6 cellular contexts compared by ENCODE assay signal in the genomic region with DNA sequence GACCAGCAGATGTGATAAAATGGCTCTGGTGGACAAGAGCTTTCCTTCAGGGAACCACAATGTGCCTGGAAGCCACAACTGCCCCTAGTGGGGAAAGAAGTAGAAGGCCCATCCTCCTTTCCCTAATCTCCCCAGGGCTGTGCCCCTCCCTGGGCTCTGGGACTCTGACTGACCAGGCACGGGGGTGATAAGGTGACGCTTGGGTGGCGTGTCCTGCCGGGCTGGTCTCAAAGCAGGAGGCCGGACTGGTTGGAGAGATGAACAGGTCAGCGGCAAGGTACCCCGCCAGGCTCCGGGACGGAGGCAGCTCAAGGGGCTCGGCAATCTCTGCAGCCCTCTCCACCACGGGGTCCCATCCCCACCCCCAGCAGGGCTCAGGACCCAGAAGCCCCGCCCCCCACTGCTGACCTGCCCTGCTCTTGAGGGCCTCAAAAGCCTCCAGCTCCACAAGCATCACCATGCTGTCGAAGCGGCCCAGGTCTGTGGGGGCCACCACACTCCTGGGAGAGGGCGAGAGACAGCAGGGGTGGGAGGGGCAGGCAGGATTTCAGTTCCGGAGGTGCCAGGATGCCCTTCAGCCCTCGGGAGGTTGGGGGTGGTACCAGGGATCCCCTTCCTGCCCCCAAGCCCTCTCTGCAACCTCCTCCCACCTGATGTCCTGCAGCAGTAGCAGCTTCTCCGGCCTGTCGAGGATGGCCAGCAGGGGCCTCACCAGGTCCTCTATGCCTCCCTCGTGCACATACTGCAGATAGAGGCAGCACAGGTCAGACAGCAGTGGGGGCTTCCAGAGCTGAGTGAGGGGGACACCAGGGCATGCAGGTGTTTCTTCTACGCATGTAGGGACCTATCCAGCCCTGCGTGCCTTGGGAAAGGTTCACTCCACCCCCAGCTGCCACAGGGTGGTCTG. TPM values are rescaled to one million over a fixed set of nuclear protein-coding genes. Genes with fewer than 3 reads are reported as not detected.
DNase-seq lines count a peak whose midpoint lies in the region; ATAC-seq, FAIRE-seq and TF ChIP-seq lines count a peak whose summit lies in the region.
"Had no signal": no experiment of that assay in that cellular context is flagged by ENCODE, and none has a peak within 500 bp of the region (broad histone marks: within the 10 kb centered on the region; RNA-seq: fewer than 3 reads in every experiment).

No MANE protein-coding gene starts in this region.

- peaks cover 0 to 6% of the 10 kb centered on the region in 2 experiments; a peak in 1 of 5 replicates for H3K36me3 ChIP-seq in HepG2 (replicated peaks in 1 of 2; ENCODE audit: control insufficient read depth in 1 of 2, insufficient read depth in 2 of 2, low read length in 2 of 2)
- no peaks in the 10 kb centered on the region for H3K36me3 ChIP-seq in right lobe of liver
- H3K36me3 ChIP-seq in PC-9 (ENCODE audit: low read depth), result no peaks in the 10 kb centered on the region

- H3K27ac ChIP-seq in HepG2 (ENCODE audit: extremely low read length, insufficient read depth, low read length) (no peak overlapping the region), right lobe of liver (no peak overlapping the region), PC-9 (no peak overlapping the region)
- H3K27ac ChIP-seq: SK-N-MC had no signal

- WGBS in HepG2 (ENCODE audit: low lambda C conversion rate), result 0% methylated on average over 7 of the region's 22 CpGs
- WGBS in right lobe of liver (ENCODE audit: insufficient coverage, low coverage, low lambda C conversion rate, missing lambda C conversion rate), result no CpG with 5 or more reads among the region's 22 CpGs

- TF ChIP-seq POLR2A in HepG2 (IDR thresholded peaks at IDR 0.05; ENCODE audit: insufficient read depth in 1 of 2, low read depth in 2 of 2, low read length in 2 of 2) (no peak), right lobe of liver (IDR thresholded peaks at IDR 0.05) (no peak)

- H2AFZ ChIP-seq in HepG2 (ENCODE audit: low read length) (no peak overlapping the region), PC-9 (no peak overlapping the region)

- ATAC-seq in HepG2 (peak; percentile 79), right lobe of liver (no peak), HG03025 (IDR thresholded peaks at IDR 0.05; ENCODE audit: low FRiP score, unreplicated experiment) (no peak)

- POLR2A ChIA-PET in HepG2 (lab: Yijun Ruan, JAX), result interaction anchor here (0.8 to 7.1 kb wide), 10 partner anchors 12 to 133 kb away, joined by 3 to 124 read pairs (median 5); a partner anchor contains a TSS
- POLR2A ChIA-PET in PC-9 (lab: Charles Lee; ENCODE audit: unreplicated experiment), result interaction anchor here (0.6 to 1.0 kb wide), 2 partner anchors 13 to 19 kb away, joined by 5 to 9 read pairs; a partner anchor contains a TSS

- TF ChIP-seq CTCF in HepG2 (CRISPR knock-in tag; IDR thresholded peaks at IDR 0.05) (peak; percentile 62), right lobe of liver (IDR thresholded peaks at IDR 0.05) (peak in 1 of 4 donors; percentile 10), PC-9 (conservative IDR thresholded peaks at IDR 0.05) (no peak)

- H3K27me3 ChIP-seq in HepG2 (ENCODE audit: control insufficient read depth in 1 of 2, insufficient read depth in 2 of 2, low read length in 2 of 2), result no peaks in the 10 kb centered on the region
- H3K27me3 ChIP-seq in right lobe of liver, result no peaks in the 10 kb centered on the region
- H3K27me3 ChIP-seq in PC-9 (ENCODE audit: insufficient read depth, low read depth), result no peaks in the 10 kb centered on the region

- TF ChIP-seq EP300 in HepG2 (IDR thresholded peaks at IDR 0.05; ENCODE audit: low read depth in 2 of 2, low read length in 2 of 2) (no peak), HepG2 (CRISPR knock-in tag; IDR thresholded peaks at IDR 0.05; ENCODE audit: borderline replicate concordance) (no peak)

- H3K4me1 ChIP-seq in HepG2 (ENCODE audit: insufficient read depth, low read length) (peaks cover 83% of the 10 kb centered on the region), right lobe of liver (peaks cover 0 to 5% (median 2%) of the 10 kb centered on the region in 4 donors), PC-9 (replicated peaks; ENCODE audit: insufficient read depth) (peaks cover 5% of the 10 kb centered on the region)

- intact Hi-C loops in HepG2 (cut with micrococcal nuclease; ENCODE audit: unreplicated experiment), result loop anchor here (1.0 to 5.0 kb wide), 4 partner anchors 13 to 134 kb away; no protein-coding TSS in a partner anchor
- intact Hi-C loops in right lobe of liver (cut with DNase I), result no loop called here
- intact Hi-C loops in PC-9 (cut with micrococcal nuclease; ENCODE audit: unreplicated experiment), result loop anchor here (5.0 to 10.0 kb wide), 3 partner anchors 124 to 577 kb away; no protein-coding TSS in a partner anchor

- no peaks in the 10 kb centered on the region for H4K20me1 ChIP-seq in HepG2 (ENCODE audit: insufficient read depth, low read length)
- no peaks in the 10 kb centered on the region for H4K20me1 ChIP-seq in PC-9 (ENCODE audit: insufficient read depth)

- BruUV-seq in HepG2 (replicated peaks; lab: Mats Ljungman, UMichigan) (no TSS peak), PC-9 (replicated peaks; lab: Mats Ljungman, UMichigan) (no TSS peak)

- TF ChIP-seq RAD21 in HepG2 (CRISPR knock-in tag; IDR thresholded peaks at IDR 0.05), result no peak; the same call in 1 of the 2 replicates

- H3K4me3 ChIP-seq in HepG2 (replicated peaks in 1 of 3; ENCODE audit: insufficient read depth in 1 of 3, low read depth in 2 of 3, low read length in 3 of 3) (peak overlapping the region; percentile 33 to 77 (median 68)), right lobe of liver (no peak overlapping the region), PC-9 (no peak overlapping the region)
- H3K4me3 ChIP-seq: SK-N-MC had no signal

- H3F3A ChIP-seq in PC-9 (ENCODE audit: insufficient read depth, low read depth), result peaks cover 13% of the 10 kb centered on the region; the same call in 1 of the 2 replicates

- CTCF ChIA-PET in HepG2 (lab: Yijun Ruan, JAX; ENCODE audit: low intra/inter-chr PET ratio, low total read pairs), result interaction anchor here (1.2 to 6.1 kb wide), 3 partner anchors 15 to 340 kb away, joined by 3 to 240 read pairs (median 3); a partner anchor contains a TSS
- CTCF ChIA-PET in PC-9 (lab: Charles Lee), result interaction anchor here (1.1 kb wide), 1 partner anchor 13 kb away, joined by 3 read pairs; no protein-coding TSS in a partner anchor

- peak; percentile 73 for DNase-seq in HepG2 (ENCODE audit: low spot score)
- DNase-seq in right lobe of liver, result no peak
- no peak for DNase-seq in PC-9

- no peaks in the 10 kb centered on the region for H3K9me2 ChIP-seq in PC-9 (ENCODE audit: insufficient read depth)

- no peaks in the 10 kb centered on the region for H3K79me2 ChIP-seq in HepG2 (ENCODE audit: insufficient read depth, low read length)
- no peaks in the 10 kb centered on the region for H3K79me2 ChIP-seq in PC-9 (ENCODE audit: low read depth)

- FAIRE-seq in HepG2 (lab: Jason Lieb, UNC), result peak; percentile 81

- no peaks in the 10 kb centered on the region for H3K9me3 ChIP-seq in HepG2 (ENCODE audit: low read length)
- no peaks in the 10 kb centered on the region for H3K9me3 ChIP-seq in right lobe of liver
- no peaks in the 10 kb centered on the region for H3K9me3 ChIP-seq in PC-9 (ENCODE audit: insufficient read depth, low read depth)

- H3K9ac ChIP-seq in HepG2 (ENCODE audit: insufficient read depth, low read depth, low read length), result peak overlapping the region; percentile 52

- in situ Hi-C loops in HepG2 (cut with HindIII; ENCODE audit: extremely low pct_ligation_motif_present, low pct_unique_long_range_greater_than_20kb), result no loop called here

- H3K4me2 ChIP-seq in HepG2 (ENCODE audit: low read depth, low read length) (peak overlapping the region; percentile 89), PC-9 (no peak overlapping the region)

RNA-seq across cellular contexts. Expression of a gene that starts 12.2 kb away (rescaled TPM):
- 60.7 and 65.6 TPM in 2 replicates for total RNA-seq in HepG2 (2016; rRNA removed; fragmentation: Illumina TruSeq; extraction: Trizol)
- 18.8 and 19.1 TPM in 2 replicates for total RNA-seq in HepG2 (2016; cell fraction: cytosol; rRNA removed; fragmentation: Illumina TruSeq; extraction: Trizol; ENCODE audit: low read depth)
- 46.9 and 70.8 TPM in 2 replicates for total RNA-seq in HepG2 (2016; cell fraction: insoluble cytoplasmic fraction; rRNA removed; fragmentation: Illumina TruSeq; extraction: Trizol)
- 50.4 and 56.7 TPM in 2 replicates for total RNA-seq in HepG2 (2016; cell fraction: membrane; rRNA removed; fragmentation: Illumina TruSeq; extraction: Trizol)
- 40.4 and 47.3 TPM in 2 replicates for total RNA-seq in HepG2 (2016; cell fraction: nucleus; rRNA removed; fragmentation: Illumina TruSeq; extraction: Trizol)
- polyA plus RNA-seq in HepG2 (2011; rRNA removed), result 43.6 and 59.7 TPM in 2 replicates
- polyA plus RNA-seq in HepG2 (2011; cell fraction: cytosol; rRNA removed), result 25.3 and 50.1 TPM in 2 replicates
- 161 and 196 TPM in 2 replicates for polyA plus RNA-seq in HepG2 (2011; cell fraction: nucleus; rRNA removed)
- 24.4 and 29.3 TPM in 2 replicates for polyA plus RNA-seq in HepG2 (2012)
- polyA plus RNA-seq in HepG2 (2016; cell fraction: cytosol; fragmentation: Illumina TruSeq; extraction: Trizol; ENCODE audit: low read depth), result 14.3 and 15.4 TPM in 2 replicates
- 44.9 and 56.6 TPM in 2 replicates for polyA plus RNA-seq in HepG2 (2016; cell fraction: insoluble cytoplasmic fraction; fragmentation: Illumina TruSeq; extraction: Trizol; ENCODE audit: low read depth)
- 34.1 and 38.8 TPM in 2 replicates for polyA plus RNA-seq in HepG2 (2016; cell fraction: membrane; fragmentation: Illumina TruSeq; extraction: Trizol; ENCODE audit: low read depth)
- polyA plus RNA-seq in HepG2 (2016; cell fraction: nucleus; fragmentation: Illumina TruSeq; extraction: Trizol; ENCODE audit: insufficient read depth, low read depth), result 112 and 124 TPM in 2 replicates
- polyA minus RNA-seq in HepG2 (2011; rRNA and poly(A)+ RNA removed; ENCODE audit: low replicate concordance), result 19.0 and 76.7 TPM in 2 replicates
- 27.9 and 32.8 TPM in 2 replicates for polyA minus RNA-seq in HepG2 (2011; cell fraction: cytosol; rRNA and poly(A)+ RNA removed)
- 19.3 and 19.8 TPM in 2 replicates for polyA minus RNA-seq in HepG2 (2011; cell fraction: nucleus; rRNA and poly(A)+ RNA removed)
- total RNA-seq in right lobe of liver, result 10 to 100 TPM in 3 of 6 experiments, 1 to 10 TPM in 3; 5.6 to 17.5 (median 11.0) TPM
- 32.5 and 39.5 TPM in 2 replicates for total RNA-seq in PC-9 (2021)

RNA-seq across cellular contexts. Expression of a gene that starts 19.2 kb away (rescaled TPM):
- total RNA-seq in HepG2 (2016; rRNA removed; fragmentation: Illumina TruSeq; extraction: Trizol) (0.60 and 0.73 TPM in 2 replicates), right lobe of liver (under 1 TPM in 5 of 6 experiments, not detected in 1; 0.15 to 0.50 (median 0.20) TPM), PC-9 (2021) (2.3 and 2.8 TPM in 2 replicates)
- 0.51 and 0.62 TPM in 2 replicates for total RNA-seq in HepG2 (2016; cell fraction: cytosol; rRNA removed; fragmentation: Illumina TruSeq; extraction: Trizol; ENCODE audit: low read depth)
- total RNA-seq in HepG2 (2016; cell fraction: insoluble cytoplasmic fraction; rRNA removed; fragmentation: Illumina TruSeq; extraction: Trizol), result 0.42 and 1.1 TPM in 2 replicates
- 0.40 and 0.65 TPM in 2 replicates for total RNA-seq in HepG2 (2016; cell fraction: membrane; rRNA removed; fragmentation: Illumina TruSeq; extraction: Trizol)
- 1.1 and 1.3 TPM in 2 replicates for total RNA-seq in HepG2 (2016; cell fraction: nucleus; rRNA removed; fragmentation: Illumina TruSeq; extraction: Trizol)
- 0.58 and 0.78 TPM in 2 replicates for polyA plus RNA-seq in HepG2 (2011; rRNA removed)
- polyA plus RNA-seq in HepG2 (2011; cell fraction: cytosol; rRNA removed), result 0.42 TPM in 2 replicates
- polyA plus RNA-seq in HepG2 (2011; cell fraction: nucleus; rRNA removed), result 3.9 and 4.2 TPM in 2 replicates
- 1.4 and 1.9 TPM in 2 replicates for polyA plus RNA-seq in HepG2 (2012)
- 0.14 and 0.16 TPM in 2 replicates for polyA plus RNA-seq in HepG2 (2016; cell fraction: cytosol; fragmentation: Illumina TruSeq; extraction: Trizol; ENCODE audit: low read depth)
- polyA plus RNA-seq in HepG2 (2016; cell fraction: insoluble cytoplasmic fraction; fragmentation: Illumina TruSeq; extraction: Trizol; ENCODE audit: low read depth), result 0.49 and 0.68 TPM in 2 replicates
- polyA plus RNA-seq in HepG2 (2016; cell fraction: membrane; fragmentation: Illumina TruSeq; extraction: Trizol; ENCODE audit: low read depth), result 0.29 and 0.30 TPM in 2 replicates
- 1.2 and 1.4 TPM in 2 replicates for polyA plus RNA-seq in HepG2 (2016; cell fraction: nucleus; fragmentation: Illumina TruSeq; extraction: Trizol; ENCODE audit: insufficient read depth, low read depth)
- polyA minus RNA-seq in HepG2 (2011; rRNA and poly(A)+ RNA removed; ENCODE audit: low replicate concordance), result 1.4 and 3.3 TPM in 2 replicates
- 0.49 TPM in 1 of 2 replicates, not detected in the other for polyA minus RNA-seq in HepG2 (2011; cell fraction: cytosol; rRNA and poly(A)+ RNA removed)
- polyA minus RNA-seq in HepG2 (2011; cell fraction: nucleus; rRNA and poly(A)+ RNA removed), result 1.2 and 1.3 TPM in 2 replicates
- polyA plus RNA-seq: CD14-positive monocyte had no signal

RNA-seq across cellular contexts. Expression of a gene that starts 19.3 kb away (rescaled TPM):
- total RNA-seq in HepG2 (2016; rRNA removed; fragmentation: Illumina TruSeq; extraction: Trizol), result 11.9 and 16.8 TPM in 2 replicates
- total RNA-seq in HepG2 (2016; cell fraction: cytosol; rRNA removed; fragmentation: Illumina TruSeq; extraction: Trizol; ENCODE audit: low read depth), result 2.4 and 4.1 TPM in 2 replicates
- total RNA-seq in HepG2 (2016; cell fraction: insoluble cytoplasmic fraction; rRNA removed; fragmentation: Illumina TruSeq; extraction: Trizol), result 10.6 and 15.0 TPM in 2 replicates
- total RNA-seq in HepG2 (2016; cell fraction: membrane; rRNA removed; fragmentation: Illumina TruSeq; extraction: Trizol), result 9.3 and 10.0 TPM in 2 replicates
- total RNA-seq in HepG2 (2016; cell fraction: nucleus; rRNA removed; fragmentation: Illumina TruSeq; extraction: Trizol), result 18.9 and 21.6 TPM in 2 replicates
- 71.5 and 86.1 TPM in 2 replicates for polyA plus RNA-seq in HepG2 (2011; rRNA removed)
- 38.5 and 39.6 TPM in 2 replicates for polyA plus RNA-seq in HepG2 (2011; cell fraction: cytosol; rRNA removed)
- 337 and 354 TPM in 2 replicates for polyA plus RNA-seq in HepG2 (2011; cell fraction: nucleus; rRNA removed)
- 24.0 and 38.4 TPM in 2 replicates for polyA plus RNA-seq in HepG2 (2012)
- polyA plus RNA-seq in HepG2 (2016; cell fraction: cytosol; fragmentation: Illumina TruSeq; extraction: Trizol; ENCODE audit: low read depth), result 3.0 and 4.5 TPM in 2 replicates
- polyA plus RNA-seq in HepG2 (2016; cell fraction: insoluble cytoplasmic fraction; fragmentation: Illumina TruSeq; extraction: Trizol; ENCODE audit: low read depth), result 14.7 and 15.8 TPM in 2 replicates
- 9.2 and 10.1 TPM in 2 replicates for polyA plus RNA-seq in HepG2 (2016; cell fraction: membrane; fragmentation: Illumina TruSeq; extraction: Trizol; ENCODE audit: low read depth)
- polyA plus RNA-seq in HepG2 (2016; cell fraction: nucleus; fragmentation: Illumina TruSeq; extraction: Trizol; ENCODE audit: insufficient read depth, low read depth), result 49.5 and 57.7 TPM in 2 replicates
- polyA minus RNA-seq in HepG2 (2011; rRNA and poly(A)+ RNA removed; ENCODE audit: low replicate concordance), result 78.6 and 219 TPM in 2 replicates
- polyA minus RNA-seq in HepG2 (2011; cell fraction: cytosol; rRNA and poly(A)+ RNA removed), result 20.9 and 30.7 TPM in 2 replicates
- polyA minus RNA-seq in HepG2 (2011; cell fraction: nucleus; rRNA and poly(A)+ RNA removed), result 46.2 and 58.2 TPM in 2 replicates
- 10 to 100 TPM in 2 of 6 experiments, 1 to 10 TPM in 4; 4.0 to 17.0 (median 7.6) TPM for total RNA-seq in right lobe of liver
- 30.6 and 35.2 TPM in 2 replicates for total RNA-seq in PC-9 (2021)

RNA-seq across cellular contexts. Expression of a gene that starts 24.4 kb away (rescaled TPM):
- total RNA-seq in HepG2 (2016; rRNA removed; fragmentation: Illumina TruSeq; extraction: Trizol) (16.5 and 21.9 TPM in 2 replicates), right lobe of liver (1 to 10 TPM; 2.9 to 8.4 (median 4.6) TPM), PC-9 (2021) (7.5 and 7.9 TPM in 2 replicates)
- total RNA-seq in HepG2 (2016; cell fraction: cytosol; rRNA removed; fragmentation: Illumina TruSeq; extraction: Trizol; ENCODE audit: low read depth), result 3.7 and 4.5 TPM in 2 replicates
- 18.6 and 19.4 TPM in 2 replicates for total RNA-seq in HepG2 (2016; cell fraction: insoluble cytoplasmic fraction; rRNA removed; fragmentation: Illumina TruSeq; extraction: Trizol)
- total RNA-seq in HepG2 (2016; cell fraction: membrane; rRNA removed; fragmentation: Illumina TruSeq; extraction: Trizol), result 11.4 and 11.5 TPM in 2 replicates
- total RNA-seq in HepG2 (2016; cell fraction: nucleus; rRNA removed; fragmentation: Illumina TruSeq; extraction: Trizol), result 13.4 and 14.8 TPM in 2 replicates
- polyA plus RNA-seq in HepG2 (2011; rRNA removed), result 10.7 and 14.1 TPM in 2 replicates
- polyA plus RNA-seq in HepG2 (2011; cell fraction: cytosol; rRNA removed), result 10.2 and 12.5 TPM in 2 replicates
- polyA plus RNA-seq in HepG2 (2011; cell fraction: nucleus; rRNA removed), result 17.6 and 19.3 TPM in 2 replicates
- polyA plus RNA-seq in HepG2 (2012), result 16.5 and 20.2 TPM in 2 replicates
- polyA plus RNA-seq in HepG2 (2016; cell fraction: cytosol; fragmentation: Illumina TruSeq; extraction: Trizol; ENCODE audit: low read depth), result 2.6 and 3.0 TPM in 2 replicates
- polyA plus RNA-seq in HepG2 (2016; cell fraction: insoluble cytoplasmic fraction; fragmentation: Illumina TruSeq; extraction: Trizol; ENCODE audit: low read depth), result 22.1 and 23.7 TPM in 2 replicates
- 8.2 and 8.4 TPM in 2 replicates for polyA plus RNA-seq in HepG2 (2016; cell fraction: membrane; fragmentation: Illumina TruSeq; extraction: Trizol; ENCODE audit: low read depth)
- 39.8 and 46.5 TPM in 2 replicates for polyA plus RNA-seq in HepG2 (2016; cell fraction: nucleus; fragmentation: Illumina TruSeq; extraction: Trizol; ENCODE audit: insufficient read depth, low read depth)
- polyA minus RNA-seq in HepG2 (2011; rRNA and poly(A)+ RNA removed; ENCODE audit: low replicate concordance), result 12.7 and 32.5 TPM in 2 replicates
- polyA minus RNA-seq in HepG2 (2011; cell fraction: cytosol; rRNA and poly(A)+ RNA removed), result 4.7 and 5.5 TPM in 2 replicates
- 14.2 and 14.9 TPM in 2 replicates for polyA minus RNA-seq in HepG2 (2011; cell fraction: nucleus; rRNA and poly(A)+ RNA removed)

RNA-seq across cellular contexts. Expression of a gene that starts 24.5 kb away (rescaled TPM):
- total RNA-seq in HepG2 (2016; rRNA removed; fragmentation: Illumina TruSeq; extraction: Trizol) (68.8 and 71.0 TPM in 2 replicates), right lobe of liver (10 to 100 TPM; 37.0 to 73.5 (median 45.0) TPM), PC-9 (2021) (41.0 and 45.7 TPM in 2 replicates)
- total RNA-seq in HepG2 (2016; cell fraction: cytosol; rRNA removed; fragmentation: Illumina TruSeq; extraction: Trizol; ENCODE audit: low read depth), result 32.4 and 32.8 TPM in 2 replicates
- total RNA-seq in HepG2 (2016; cell fraction: insoluble cytoplasmic fraction; rRNA removed; fragmentation: Illumina TruSeq; extraction: Trizol), result 65.7 and 69.8 TPM in 2 replicates
- 46.1 and 51.6 TPM in 2 replicates for total RNA-seq in HepG2 (2016; cell fraction: membrane; rRNA removed; fragmentation: Illumina TruSeq; extraction: Trizol)
- total RNA-seq in HepG2 (2016; cell fraction: nucleus; rRNA removed; fragmentation: Illumina TruSeq; extraction: Trizol), result 31.2 and 37.2 TPM in 2 replicates
- polyA plus RNA-seq in HepG2 (2011; rRNA removed), result 73.7 and 79.1 TPM in 2 replicates
- 71.0 and 107 TPM in 2 replicates for polyA plus RNA-seq in HepG2 (2011; cell fraction: cytosol; rRNA removed)
- 91.9 and 106 TPM in 2 replicates for polyA plus RNA-seq in HepG2 (2011; cell fraction: nucleus; rRNA removed)
- 53.0 and 55.5 TPM in 2 replicates for polyA plus RNA-seq in HepG2 (2012)
- 35.2 and 41.6 TPM in 2 replicates for polyA plus RNA-seq in HepG2 (2016; cell fraction: cytosol; fragmentation: Illumina TruSeq; extraction: Trizol; ENCODE audit: low read depth)
- 87.4 and 92.0 TPM in 2 replicates for polyA plus RNA-seq in HepG2 (2016; cell fraction: insoluble cytoplasmic fraction; fragmentation: Illumina TruSeq; extraction: Trizol; ENCODE audit: low read depth)
- 50.3 and 58.0 TPM in 2 replicates for polyA plus RNA-seq in HepG2 (2016; cell fraction: membrane; fragmentation: Illumina TruSeq; extraction: Trizol; ENCODE audit: low read depth)
- 72.1 and 80.1 TPM in 2 replicates for polyA plus RNA-seq in HepG2 (2016; cell fraction: nucleus; fragmentation: Illumina TruSeq; extraction: Trizol; ENCODE audit: insufficient read depth, low read depth)
- polyA minus RNA-seq in HepG2 (2011; rRNA and poly(A)+ RNA removed; ENCODE audit: low replicate concordance), result 42.1 and 55.4 TPM in 2 replicates
- 21.1 and 28.5 TPM in 2 replicates for polyA minus RNA-seq in HepG2 (2011; cell fraction: cytosol; rRNA and poly(A)+ RNA removed)
- 14.3 and 15.8 TPM in 2 replicates for polyA minus RNA-seq in HepG2 (2011; cell fraction: nucleus; rRNA and poly(A)+ RNA removed)

Comparison
In these comparisons a context has a peak if more than half of its experiments do, and no peak if none do; other contexts are left out.
1. H3K4me3 ChIP-seq: peak in HepG2 (3 of 3); none in right lobe of liver (0 of 3) and PC-9 (single experiment).
2. intact Hi-C loops: an anchor here in HepG2 (1.0 to 5.0 kb wide) and PC-9 (5.0 to 10.0 kb wide); none called in right lobe of liver.